1 cellular context compared by ENCODE assay signal in the genomic region with DNA sequence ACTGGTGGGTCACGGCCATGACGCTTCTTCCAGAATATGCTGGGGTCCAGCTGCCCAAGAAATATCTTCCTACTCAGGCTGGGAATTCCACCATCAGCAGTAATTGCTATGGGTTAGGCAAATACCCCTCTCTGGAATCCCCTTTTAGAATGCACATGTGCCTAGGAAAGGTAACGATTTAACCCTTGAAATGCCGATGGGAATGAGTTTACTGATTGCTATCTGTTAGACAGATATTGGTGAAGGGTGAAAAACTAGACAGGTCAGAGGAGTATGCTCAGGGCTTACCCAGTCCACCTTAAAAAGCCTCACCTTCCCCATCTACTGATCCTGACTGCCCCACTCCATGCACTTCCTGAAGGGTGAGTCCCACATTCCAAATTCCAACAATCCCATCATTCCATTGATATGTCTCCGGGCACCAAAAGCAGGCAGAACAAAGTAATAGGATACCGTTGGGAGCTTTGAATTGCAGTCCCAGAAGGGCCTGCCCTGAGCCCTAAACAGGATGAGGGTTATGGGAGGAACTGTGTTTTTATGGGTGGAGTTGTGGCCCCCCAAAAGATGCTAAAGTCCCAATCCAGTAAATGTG.
TF ChIP-seq lines count a peak whose summit lies in the region.

No MANE protein-coding gene starts in this region.

TF ChIP-seq in HEK293, 187 proteins besides CTCF, POLR2A, EP300 and RAD21:
- 0 out of 2 replicates have a peak, but pooled peaks have one; percentile 3 for TF ChIP-seq ZNF600 (tag by site-specific recombination; IDR thresholded peaks at IDR 0.05)
- TF ChIP-seq HOXC10 (CRISPR knock-in tag; IDR thresholded peaks at IDR 0.05) = no peak
